Comparison of ENCODE assay signal across 21 cellular contexts in genomic region chr17:77952368-77952767, GRCh38.
"Had no signal": no experiment of that assay in that cellular context is flagged by ENCODE, and none has a peak within 500 bp of the region (broad histone marks: within the 10 kb centered on the region; RNA-seq: fewer than 3 reads in every experiment).

No MANE protein-coding gene starts in this region.

- H3K9me3 ChIP-seq: psoas muscle, right lobe of liver, suprapubic skin, thyroid gland had no signal

- H3K4me1 ChIP-seq: foreskin keratinocyte, psoas muscle, right lobe of liver, thyroid gland had no signal

- H3K27ac Mint-ChIP-seq: dendritic cell treated with granulocyte-macrophage colony-stimulating factor and Interleukin-4, amounts not matched to agents 40 ng/mL and 50 ng/mL, for 4 days; nephron progenitor cell; stimulated activated memory B cell treated with anti-CD40 and anti-IgM and Interleukin-4, amounts not matched to agents 10 μg/mL and 1 μg/mL and 100 μg/mL, for 72 hours; type B pancreatic cell had no signal

- H3K36me3 ChIP-seq: right lobe of liver, spleen, suprapubic skin, thyroid gland had no signal

- H3K4me3 ChIP-seq: lung, psoas muscle, right lobe of liver, spleen, suprapubic skin, thyroid gland had no signal

- H3K27me3 ChIP-seq: right lobe of liver, thyroid gland had no signal

- H3K4me3 Mint-ChIP-seq: dendritic cell treated with granulocyte-macrophage colony-stimulating factor and Interleukin-4, amounts not matched to agents 40 ng/mL and 50 ng/mL, for 4 days; immature natural killer cell; naive thymus-derived CD4-positive, alpha-beta T cell; nephron progenitor cell; stimulated activated memory B cell treated with anti-CD40 and anti-IgM and Interleukin-4, amounts not matched to agents 10 μg/mL and 1 μg/mL and 100 μg/mL, for 72 hours; type B pancreatic cell had no signal

- ATAC-seq: foreskin keratinocyte; left cardiac atrium; left ventricle myocardium superior; naive thymus-derived CD4-positive, alpha-beta T cell; psoas muscle; right lobe of liver; stimulated activated memory B cell treated with anti-CD40 and anti-IgM and Interleukin-4, amounts not matched to agents 10 μg/mL and 1 μg/mL and 100 μg/mL, for 72 hours had no signal

- DNase-seq: erythroblast; foreskin keratinocyte; immature natural killer cell; left cardiac atrium; left ventricle myocardium superior; mesendoderm; naive thymus-derived CD4-positive, alpha-beta T cell; nephron progenitor cell; psoas muscle; retina; spleen; stimulated activated CD4-positive, alpha-beta T cell treated with anti-CD3 and anti-CD28 coated beads, Interleukin-15, amount 100 ng/mL, for 24 hours; stimulated activated CD4-positive, alpha-beta T cell treated with anti-CD3 and anti-CD28 coated beads, Interleukin-1b, Interleukin-23, amount 100 ng/mL, for 48 hours; stimulated activated CD4-positive, alpha-beta T cell treated with anti-CD3 and anti-CD28 coated beads, Interleukin-4, amount 100 ng/mL, for 24 hours; thyroid gland had no signal

- H3K9me3 Mint-ChIP-seq: immature natural killer cell had no signal

- H3K36me3 Mint-ChIP-seq: stimulated activated memory B cell treated with anti-CD40 and anti-IgM and Interleukin-4, amounts not matched to agents 10 μg/mL and 1 μg/mL and 100 μg/mL, for 72 hours; type B pancreatic cell had no signal

- H3K27ac ChIP-seq: foreskin keratinocyte, psoas muscle, right lobe of liver, spleen, suprapubic skin, thyroid gland had no signal
